15 cellular contexts compared by ENCODE assay signal in the genomic region with DNA sequence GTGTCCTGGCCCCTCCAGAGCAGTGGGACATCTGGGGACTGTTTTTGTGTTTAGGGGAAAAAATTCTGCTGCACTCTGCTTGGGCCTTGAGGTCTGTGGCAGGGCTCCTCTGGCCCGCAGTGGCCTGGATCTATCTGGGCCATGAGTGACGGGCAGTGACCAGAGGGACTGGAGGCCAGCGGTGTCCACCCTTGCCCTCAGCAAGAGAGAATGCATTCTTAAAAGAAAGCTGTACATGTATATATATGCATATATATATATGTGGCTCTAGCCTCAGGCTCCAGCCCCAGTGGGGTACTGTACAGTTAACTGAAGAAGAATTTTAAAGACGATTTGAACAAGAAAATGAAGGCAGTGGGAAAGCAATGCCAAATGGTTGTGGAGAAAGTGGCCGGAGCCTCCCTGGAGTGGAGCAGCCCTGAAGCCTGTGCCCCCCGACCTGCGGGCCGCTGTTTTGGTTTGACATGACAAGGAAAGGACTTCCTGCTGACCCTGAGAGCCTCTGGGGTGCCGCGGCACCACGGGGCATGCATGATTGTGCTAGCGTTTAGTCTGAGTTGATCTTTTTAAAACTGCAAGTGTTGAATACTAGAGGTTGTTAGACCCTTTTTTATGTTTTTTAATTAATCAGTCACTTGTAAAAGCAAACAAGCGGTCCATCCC. TPM values are rescaled to one million over a fixed set of nuclear protein-coding genes. Genes with fewer than 3 reads are reported as not detected.
DNase-seq lines count a peak whose midpoint lies in the region; ATAC-seq and TF ChIP-seq lines count a peak whose summit lies in the region.
"Had no signal": no experiment of that assay in that cellular context is flagged by ENCODE, and none has a peak within 500 bp of the region (broad histone marks: within the 10 kb centered on the region; RNA-seq: fewer than 3 reads in every experiment).

No MANE protein-coding gene starts in this region.

- H3K4me3 ChIP-seq in SK-N-MC: no peak overlapping the region
- no peak overlapping the region for H3K4me3 ChIP-seq in endodermal cell (ENCODE audit: low read length)
- H3K4me3 ChIP-seq in lower lobe of right lung: no peak overlapping the region
- no peak overlapping the region for H3K4me3 ChIP-seq in thoracic aorta
- no peak overlapping the region for H3K4me3 ChIP-seq in effector memory CD4-positive, alpha-beta T cell (ENCODE audit: insufficient read depth, low read depth, low read length, poor library complexity, severe bottlenecking)
- H3K4me3 ChIP-seq in MG63: no peak overlapping the region

- no peaks in the 10 kb centered on the region for H3K4me1 ChIP-seq in endodermal cell (ENCODE audit: control insufficient read depth, insufficient read depth, low read length)
- peaks cover 12% of the 10 kb centered on the region for H3K4me1 ChIP-seq in lower lobe of right lung
- H3K4me1 ChIP-seq in thoracic aorta (ENCODE audit: control insufficient read depth in 1 of 2, low read depth in 2 of 2): peaks cover 3 to 7% of the 10 kb centered on the region in 2 donors
- H3K4me1 ChIP-seq in effector memory CD4-positive, alpha-beta T cell (ENCODE audit: control insufficient read depth, insufficient read depth, low read length, poor library complexity, severe bottlenecking): no peaks in the 10 kb centered on the region

- H3K9ac ChIP-seq in SK-N-MC (ENCODE audit: insufficient read length) (peak overlapping the region; percentile 22), endodermal cell (ENCODE audit: extremely low read depth, low read length, poor library complexity, severe bottlenecking) (no peak overlapping the region)

- no peak overlapping the region for H3K27ac Mint-ChIP-seq in endodermal cell

- WGBS in endodermal cell (ENCODE audit: insufficient coverage in 1 of 2, insufficient read length in 1 of 2), 2 experiments: 94 to 98% methylated on average over 6 to 13 of the region's 13 CpGs

- H3K27me3 Mint-ChIP-seq in endodermal cell (ENCODE audit: insufficient read depth): no peaks in the 10 kb centered on the region

- H3K4me1 Mint-ChIP-seq in endodermal cell: no peaks in the 10 kb centered on the region

- no peaks in the 10 kb centered on the region for H3K9me3 ChIP-seq in SK-N-MC (ENCODE audit: low read depth, low read length)
- H3K9me3 ChIP-seq in endodermal cell (ENCODE audit: control insufficient read depth, low read length): no peaks in the 10 kb centered on the region
- H3K9me3 ChIP-seq in lower lobe of right lung: no peaks in the 10 kb centered on the region
- no peaks in the 10 kb centered on the region for H3K9me3 ChIP-seq in thoracic aorta
- no peaks in the 10 kb centered on the region for H3K9me3 ChIP-seq in effector memory CD4-positive, alpha-beta T cell (ENCODE audit: control insufficient read depth, low read length)
- no peaks in the 10 kb centered on the region for H3K9me3 ChIP-seq in MG63

- H3K27me3 ChIP-seq in endodermal cell (ENCODE audit: control insufficient read depth, insufficient read depth, low read length, poor library complexity, severe bottlenecking) (no peaks in the 10 kb centered on the region), lower lobe of right lung (ENCODE audit: low read depth) (no peaks in the 10 kb centered on the region), thoracic aorta (replicated peaks; ENCODE audit: insufficient read depth) (no peaks in the 10 kb centered on the region), MG63 (no peaks in the 10 kb centered on the region)
- H3K27me3 ChIP-seq in effector memory CD4-positive, alpha-beta T cell (replicated peaks; ENCODE audit: control insufficient read depth, insufficient read depth, low read length, poor library complexity, severe bottlenecking): no peaks in the 10 kb centered on the region

- peak overlapping the region; percentile 90 for H3K27ac ChIP-seq in SK-N-MC
- H3K27ac ChIP-seq in endodermal cell (ENCODE audit: low read depth, low read length): peak overlapping the region; percentile 2
- no peak overlapping the region for H3K27ac ChIP-seq in lower lobe of right lung
- H3K27ac ChIP-seq in thoracic aorta: peak overlapping the region; percentile 22 to 77
- H3K27ac ChIP-seq in effector memory CD4-positive, alpha-beta T cell (ENCODE audit: insufficient read depth, low read length, poor library complexity, severe bottlenecking): no peak overlapping the region

- ATAC-seq in lower lobe of right lung (no peak), thoracic aorta (ENCODE audit: insufficient number of reproducible peaks, low FRiP score, low read depth) (no peak)

- H3K4me3 Mint-ChIP-seq in endodermal cell: no peak overlapping the region

- no peak for TF ChIP-seq CTCF in endodermal cell (conservative IDR thresholded peaks at IDR 0.05)
- no peak for TF ChIP-seq CTCF in lower lobe of right lung (IDR thresholded peaks at IDR 0.05)
- TF ChIP-seq CTCF in thoracic aorta (IDR thresholded peaks at IDR 0.05): no peak

- intact Hi-C loops in lower lobe of right lung (cut with DNase I): no loop called here

- DNase-seq in SK-N-MC (ENCODE audit: low read depth, low spot score) (no peak), endodermal cell (no peak), lower lobe of right lung (peak; percentile 43), thoracic aorta (ENCODE audit: low spot score) (no peak), EL (no peak), MG63 (no peak), NCI-H128 (lab: John Stamatoyannopoulos, UW; ENCODE audit: unreplicated experiment) (no peak)
- no peak for DNase-seq in effector memory CD4-positive, alpha-beta T cell
- DNase-seq: activated CD4-positive, alpha-beta T cell treated with anti-CD3 and anti-CD28 coated beads for 48 hours; activated gamma-delta T cell; amygdala; COR-L47; NCI-H2171; NCI-H774; stimulated activated CD4-positive, alpha-beta T cell treated with anti-CD3 and anti-CD28 coated beads, Interleukin-2, amount 100 ng/mL, for 48 hours had no signal

- H3K36me3 Mint-ChIP-seq in endodermal cell (ENCODE audit: low read depth): peaks cover 16% of the 10 kb centered on the region

- H3K36me3 ChIP-seq in SK-N-MC (ENCODE audit: insufficient read depth, low read length) (peaks cover 10% of the 10 kb centered on the region; the same call in 1 of the 2 replicates), endodermal cell (ENCODE audit: control insufficient read depth, insufficient read depth, low read length) (peaks cover 28% of the 10 kb centered on the region), lower lobe of right lung (peaks cover 45% of the 10 kb centered on the region), thoracic aorta (peaks cover 24% of the 10 kb centered on the region), MG63 (peaks cover 44% of the 10 kb centered on the region)
- H3K36me3 ChIP-seq in effector memory CD4-positive, alpha-beta T cell (ENCODE audit: control insufficient read depth, insufficient read depth, low read length): peaks cover 19% of the 10 kb centered on the region

- no peaks in the 10 kb centered on the region for H3K9me3 Mint-ChIP-seq in endodermal cell

RNA-seq across cellular contexts. Expression of a gene that starts 52.2 kb away (rescaled TPM):
- total RNA-seq in endodermal cell (10 to 100 TPM; 66.3 to 79.4 TPM), lower lobe of right lung (48.1 TPM), thoracic aorta (100 to 1,000 TPM in 1 of 2 donors, 10 to 100 TPM in 1; 70.1 to 102 TPM)
- 64.5 TPM for polyA plus RNA-seq in endodermal cell (2013, experiment 1 of 2)
- 61.1 TPM for polyA plus RNA-seq in endodermal cell (2013, experiment 2 of 2)
- 29.7 and 54.2 TPM in 2 replicates for total RNA-seq in MG63 (2014; rRNA removed; shearing (Covaris generic); ENCODE audit: low replicate concordance)

Comparison
In these comparisons a context has a peak if more than half of its experiments do, and no peak if none do; other contexts are left out.
1. H3K27ac ChIP-seq: peak in SK-N-MC (single experiment), endodermal cell (single experiment) and thoracic aorta (2 of 2); none in lower lobe of right lung (single experiment) and effector memory CD4-positive, alpha-beta T cell (single experiment).